Comparison of ENCODE assay signal across 8 cellular contexts in the genomic region with DNA sequence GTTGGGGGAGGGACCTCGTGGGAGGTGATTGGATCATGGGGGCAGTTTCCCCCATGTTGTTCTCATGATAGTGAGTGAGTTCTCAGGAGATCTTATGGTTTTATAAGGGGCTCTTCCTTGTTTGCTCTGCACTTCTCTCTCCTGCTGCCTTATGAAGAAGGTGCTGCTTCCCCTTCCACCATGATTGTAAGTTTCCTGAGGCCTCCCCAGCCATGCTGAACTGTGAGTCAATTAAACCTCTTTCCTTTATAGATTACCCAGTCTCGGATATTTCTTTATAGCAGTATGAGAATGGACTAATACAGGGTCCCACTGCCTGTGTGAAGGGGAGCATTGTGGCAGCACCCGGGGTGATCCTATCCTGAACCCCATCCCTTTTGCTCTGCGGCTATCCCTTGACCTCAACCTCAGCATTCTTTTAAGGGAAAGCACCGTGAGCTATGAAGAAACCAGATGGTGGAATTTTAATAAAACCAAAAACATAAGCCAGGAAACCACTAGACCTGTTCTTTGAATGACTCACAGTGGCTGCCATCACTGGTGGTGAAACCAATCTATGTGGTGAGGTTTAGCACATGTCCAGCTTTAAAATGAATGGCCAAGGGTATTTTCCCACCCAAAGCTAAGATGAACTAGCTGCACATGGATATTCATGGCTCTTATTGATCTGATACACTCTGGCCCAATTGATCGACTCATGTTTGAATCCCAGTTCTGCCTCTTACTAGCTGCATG.
DNase-seq lines count a peak whose midpoint lies in the region; ATAC-seq and TF ChIP-seq lines count a peak whose summit lies in the region.

No MANE protein-coding gene starts in this region.

- H3K4me1 ChIP-seq in right atrium auricular region (peaks cover 0 to 10% of the 10 kb centered on the region in 2 donors), colonic mucosa (no peaks in the 10 kb centered on the region)

- DNase-seq in BJ (ENCODE audit: low read depth): peak; percentile 58
- peak; percentile 94 for DNase-seq in astrocyte of the cerebellum (ENCODE audit: low read depth)
- no peak for DNase-seq in pons (ENCODE audit: low spot score)
- DNase-seq in right atrium auricular region (ENCODE audit: low spot score): no peak
- DNase-seq in NCI-H187 (lab: John Stamatoyannopoulos, UW): no peak
- no peak for DNase-seq in colonic mucosa

- POLR2A ChIA-PET in BJ (lab: Charles Lee): interaction anchor here (0.6 to 1.0 kb wide), 2 partner anchors 9 to 26 kb away, joined by 3 read pairs; no protein-coding TSS in a partner anchor

- in situ Hi-C loops in astrocyte of the cerebellum (cut with HindIII; ENCODE audit: low sequenced_read_pairs): no loop called here

- H3K4me3 ChIP-seq in BJ (ENCODE audit: low read depth, low read length) (no peak overlapping the region), astrocyte of the cerebellum (ENCODE audit: low read depth, low read length) (no peak overlapping the region), right atrium auricular region (no peak overlapping the region), colonic mucosa (no peak overlapping the region)

- TF ChIP-seq CTCF in BJ (IDR thresholded peaks at IDR 0.05; ENCODE audit: insufficient read depth, low read depth, low read length): no peak
- no peak for TF ChIP-seq CTCF in astrocyte of the cerebellum (IDR thresholded peaks at IDR 0.05; ENCODE audit: low read depth, low read length, missing control alignments)
- no peak for TF ChIP-seq CTCF in right atrium auricular region (IDR thresholded peaks at IDR 0.05)
- TF ChIP-seq CTCF in colonic mucosa (IDR thresholded peaks at IDR 0.05): no peak

- no peak overlapping the region for H3K9ac ChIP-seq in colonic mucosa (ENCODE audit: low read depth in 2 of 2, low read length in 2 of 2)

- H3K27ac ChIP-seq in right atrium auricular region: no peak overlapping the region
- H3K27ac ChIP-seq in colonic mucosa: no peak overlapping the region

- CTCF ChIA-PET in BJ (lab: Yijun Ruan, JAX): interaction anchor here (0.6 kb wide), 1 partner anchor 700 kb away, joined by 3 read pairs; no protein-coding TSS in a partner anchor

- ATAC-seq in GM19452 (IDR thresholded peaks at IDR 0.05; ENCODE audit: unreplicated experiment) (peak; percentile 96), HG03175 (IDR thresholded peaks at IDR 0.05; ENCODE audit: unreplicated experiment) (peak; percentile 92)

- intact Hi-C loops in colonic mucosa (cut with DNase I): no loop called here

- no peaks in the 10 kb centered on the region for H3K9me3 ChIP-seq in right atrium auricular region
- no peaks in the 10 kb centered on the region for H3K9me3 ChIP-seq in colonic mucosa

- no peaks in the 10 kb centered on the region for H3K27me3 ChIP-seq in BJ (ENCODE audit: control insufficient read depth, insufficient read depth, low read length)
- H3K27me3 ChIP-seq in right atrium auricular region: no peaks in the 10 kb centered on the region
- H3K27me3 ChIP-seq in colonic mucosa: no peaks in the 10 kb centered on the region

- H3K36me3 ChIP-seq in BJ (ENCODE audit: control insufficient read depth, insufficient read depth, low read length) (no peaks in the 10 kb centered on the region), right atrium auricular region (no peaks in the 10 kb centered on the region), colonic mucosa (no peaks in the 10 kb centered on the region)

Comparison
In these comparisons a context has a peak if more than half of its experiments do, and no peak if none do; other contexts are left out.
1. DNase-seq: peak in BJ (single experiment) and astrocyte of the cerebellum (single experiment); none in pons (single experiment), right atrium auricular region (single experiment), NCI-H187 (0 of 2) and colonic mucosa (single experiment).